9 cellular contexts compared by ENCODE assay signal in the genomic region with DNA sequence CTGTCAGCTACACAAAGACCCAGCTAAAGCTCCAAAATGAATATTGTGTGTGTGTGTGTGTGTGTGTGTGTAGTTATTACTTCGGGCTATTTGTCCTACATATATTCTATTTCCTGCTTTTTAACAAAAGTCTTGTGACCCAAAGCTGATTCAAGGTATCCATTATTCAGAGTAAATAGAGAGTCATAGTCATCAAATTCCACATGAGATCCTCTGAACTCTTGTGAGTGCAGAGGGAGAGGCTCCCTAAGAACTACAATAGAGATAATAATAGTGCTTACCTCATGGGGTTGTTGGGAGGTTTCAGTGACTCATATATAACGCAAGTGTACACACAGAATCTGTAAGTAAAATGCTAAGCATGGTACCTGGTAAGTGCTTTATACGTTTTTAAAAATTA. TPM values are rescaled to one million over a fixed set of nuclear protein-coding genes. Genes with fewer than 3 reads are reported as not detected.
DNase-seq lines count a peak whose midpoint lies in the region; ATAC-seq and TF ChIP-seq lines count a peak whose summit lies in the region.
"Had no signal": no experiment of that assay in that cellular context is flagged by ENCODE, and none has a peak within 500 bp of the region (broad histone marks: within the 10 kb centered on the region; RNA-seq: fewer than 3 reads in every experiment).

No MANE protein-coding gene starts in this region.

- H3K36me3 Mint-ChIP-seq in stimulated activated memory B cell treated with anti-CD40 and anti-IgM and Interleukin-4, amounts not matched to agents 10 μg/mL and 1 μg/mL and 100 μg/mL, for 72 hours, result no peaks in the 10 kb centered on the region

- CTCF ChIA-PET in A673 (lab: Charles Lee), result no interaction called here

- no peak for ATAC-seq in stimulated activated memory B cell treated with anti-CD40 and anti-IgM and Interleukin-4, amounts not matched to agents 10 μg/mL and 1 μg/mL and 100 μg/mL, for 72 hours

- peaks cover 80% of the 10 kb centered on the region for H3K4me1 Mint-ChIP-seq in stimulated activated memory B cell treated with anti-CD40 and anti-IgM and Interleukin-4, amounts not matched to agents 10 μg/mL and 1 μg/mL and 100 μg/mL, for 72 hours

- DNase-seq in NCI-H345 (lab: John Stamatoyannopoulos, UW), result peak; percentile 54
- no peak for DNase-seq in NCI-H345 treated with DMSO at 0.1 percent for 48 hours (lab: John Stamatoyannopoulos, UW; ENCODE audit: unreplicated experiment)
- peak; percentile 20 for DNase-seq in OCI-M1 (lab: John Stamatoyannopoulos, UW)
- DNase-seq in erythroblast (lab: John Stamatoyannopoulos, UW), result peak; percentile 13 to 40
- DNase-seq in A673 (ENCODE audit: low spot score), result no peak
- no peak for DNase-seq in NAMALWA (ENCODE audit: low spot score)
- DNase-seq in NCI-H187 (lab: John Stamatoyannopoulos, UW), result no peak
- DNase-seq: GOT3 had no signal

- no peak overlapping the region for H3K4me3 ChIP-seq in A673 (ENCODE audit: low read depth, low read length, poor library complexity, severe bottlenecking)

- no peaks in the 10 kb centered on the region for H3K27me3 ChIP-seq in A673 (replicated peaks; ENCODE audit: insufficient read depth, low read depth, low read length, poor library complexity)

- TF ChIP-seq CTCF in A673 (conservative IDR thresholded peaks at IDR 0.05; ENCODE audit: low read depth, low read length), result no peak

- no peaks in the 10 kb centered on the region for H3K36me3 ChIP-seq in A673 (ENCODE audit: insufficient read depth, low read length, poor library complexity, severe bottlenecking)

- no peaks in the 10 kb centered on the region for H3K27me3 Mint-ChIP-seq in stimulated activated memory B cell treated with anti-CD40 and anti-IgM and Interleukin-4, amounts not matched to agents 10 μg/mL and 1 μg/mL and 100 μg/mL, for 72 hours

- H3K27ac Mint-ChIP-seq in stimulated activated memory B cell treated with anti-CD40 and anti-IgM and Interleukin-4, amounts not matched to agents 10 μg/mL and 1 μg/mL and 100 μg/mL, for 72 hours, result peak overlapping the region; percentile 96

- intact Hi-C loops in A673 (cut with micrococcal nuclease; ENCODE audit: unreplicated experiment), result no loop called here

- H3K9me3 Mint-ChIP-seq in stimulated activated memory B cell treated with anti-CD40 and anti-IgM and Interleukin-4, amounts not matched to agents 10 μg/mL and 1 μg/mL and 100 μg/mL, for 72 hours, result peaks cover 3% of the 10 kb centered on the region

- TF ChIP-seq POLR2A in erythroblast (IDR thresholded peaks at IDR 0.05; ENCODE audit: low read length), result no peak

- peaks cover 6% of the 10 kb centered on the region for H3K4me1 ChIP-seq in A673 (ENCODE audit: insufficient read depth, low read length, poor library complexity, severe bottlenecking)

- no peaks in the 10 kb centered on the region for H3K9me3 ChIP-seq in A673 (ENCODE audit: low read depth, low read length, poor library complexity, severe bottlenecking)

- POLR2A ChIA-PET in A673 (lab: Charles Lee; ENCODE audit: low non-redundant PET), result interaction anchor here (0.6 kb wide), 1 partner anchor 145 kb away, joined by 4 read pairs; no protein-coding TSS in a partner anchor

- H3K4me3 Mint-ChIP-seq in stimulated activated memory B cell treated with anti-CD40 and anti-IgM and Interleukin-4, amounts not matched to agents 10 μg/mL and 1 μg/mL and 100 μg/mL, for 72 hours, result no peak overlapping the region

- BruUV-seq in A673 (replicated peaks; lab: Mats Ljungman, UMichigan), result no TSS peak

- H3K27ac ChIP-seq in A673 (ENCODE audit: low read depth, low read length, poor library complexity, severe bottlenecking), result no peak overlapping the region

RNA-seq across cellular contexts. Expression of a gene that starts 43.8 kb away (rescaled TPM):
- 11.6 and 12.2 TPM in 2 replicates for total RNA-seq in A673 (2021)

Comparison
In these comparisons a context has a peak if more than half of its experiments do, and no peak if none do; other contexts are left out.
1. DNase-seq: peak in NCI-H345 (single experiment), OCI-M1 (single experiment) and erythroblast (2 of 2); none in NCI-H345 treated with DMSO at 0.1 percent for 48 hours (single experiment), A673 (single experiment), NAMALWA (single experiment) and NCI-H187 (0 of 2).